In the genomic region with DNA sequence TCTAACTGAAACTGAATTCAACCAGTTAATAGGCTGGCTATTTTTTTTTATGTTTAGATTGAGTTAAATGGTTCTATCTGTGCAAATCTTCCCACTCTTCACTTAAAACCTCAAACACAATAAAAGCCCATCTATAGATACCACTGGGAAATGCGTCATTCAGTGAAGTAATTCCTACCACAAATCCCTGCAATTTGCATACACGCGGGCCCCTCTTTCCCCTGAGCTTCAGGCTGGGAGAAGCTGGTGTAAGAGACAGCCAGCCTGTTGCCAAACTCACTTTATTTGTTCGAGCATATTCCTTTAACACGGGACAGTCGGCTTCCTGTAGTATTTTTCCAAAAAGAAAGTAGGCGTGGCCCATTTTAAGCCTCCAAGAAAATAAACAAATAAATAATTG, we compare ENCODE assay signal across 13 cellular contexts. TPM values are rescaled to one million over a fixed set of nuclear protein-coding genes. Genes with fewer than 3 reads are reported as not detected.
A peak's percentile ranks its signal among the peaks of the same experiment; 100 is the strongest.
DNase-seq lines count a peak whose midpoint lies in the region; ATAC-seq and TF ChIP-seq lines count a peak whose summit lies in the region.
"Had no signal": no experiment of that assay in that cellular context is flagged by ENCODE, and none has a peak within 500 bp of the region (broad histone marks: within the 10 kb centered on the region; RNA-seq: fewer than 3 reads in every experiment).

No MANE protein-coding gene starts in this region.

- DNase-seq in AG10803 (ENCODE audit: low read depth) (peak; percentile 78), H4 (ENCODE audit: low spot score) (peak; percentile 96), SK-MEL-5 (ENCODE audit: low read depth, low spot score) (peak; percentile 99), foreskin keratinocyte (peak; percentile 9 to 22), heart left ventricle (no peak), DMS114 treated with DMSO at 0.1 percent for 48 hours (lab: John Stamatoyannopoulos, UW; ENCODE audit: unreplicated experiment) (no peak), GM13976 (ENCODE audit: low spot score) (no peak)
- DNase-seq in CD8-positive, alpha-beta T cell, result no peak
- DNase-seq: MM.1S, NCI-H510A treated with DMSO at 0.1 percent for 48 hours, SHP77 had no signal

- H3K27me3 Mint-ChIP-seq in CD8-positive, alpha-beta T cell (ENCODE audit: low read depth), result peaks cover 6% of the 10 kb centered on the region

- CTCF ChIA-PET in CD8-positive, alpha-beta T cell (lab: Charles Lee), result no interaction called here

- H3K27me3 ChIP-seq in foreskin keratinocyte (no peaks in the 10 kb centered on the region), heart left ventricle (peaks cover 0 to 3% (median 0%) of the 10 kb centered on the region in 9 donors)
- no peaks in the 10 kb centered on the region for H3K27me3 ChIP-seq in CD8-positive, alpha-beta T cell (ENCODE audit: insufficient read depth, low read length)

- no peaks in the 10 kb centered on the region for H3K36me3 ChIP-seq in heart left ventricle
- no peaks in the 10 kb centered on the region for H3K36me3 ChIP-seq in CD8-positive, alpha-beta T cell (ENCODE audit: insufficient read depth, low read length)

- no peaks in the 10 kb centered on the region for H3K9me3 Mint-ChIP-seq in CD8-positive, alpha-beta T cell

- H3K36me3 Mint-ChIP-seq in CD8-positive, alpha-beta T cell, result no peaks in the 10 kb centered on the region
- H3K36me3 Mint-ChIP-seq: brain had no signal

- no peak overlapping the region for H3K4me3 Mint-ChIP-seq in CD8-positive, alpha-beta T cell
- H3K4me3 Mint-ChIP-seq: brain had no signal

- in situ Hi-C loops in SK-MEL-5 (cut with HindIII; ENCODE audit: low pct_unique_long_range_greater_than_20kb, low sequenced_read_pairs) (no loop called here), GM13976 (cut with MboI; ENCODE audit: low sequenced_read_pairs, unreplicated experiment) (no loop called here)

- WGBS in heart left ventricle, 4 donors, result 75 to 81% (median 78%) methylated on average over 7 of the region's 7 CpGs

- POLR2A ChIA-PET in CD8-positive, alpha-beta T cell (lab: Charles Lee), result no interaction called here

- H3K27ac ChIP-seq in foreskin keratinocyte, result no peak overlapping the region
- H3K27ac ChIP-seq in heart left ventricle, result no peak overlapping the region
- no peak overlapping the region for H3K27ac ChIP-seq in CD8-positive, alpha-beta T cell (ENCODE audit: low read depth, low read length)

- H3K4me1 ChIP-seq in foreskin keratinocyte (no peaks in the 10 kb centered on the region), heart left ventricle (no peaks in the 10 kb centered on the region)
- peaks cover 5% of the 10 kb centered on the region for H3K4me1 ChIP-seq in CD8-positive, alpha-beta T cell (ENCODE audit: insufficient read depth, low read length)

- peaks cover 12% of the 10 kb centered on the region for H3K4me1 Mint-ChIP-seq in CD8-positive, alpha-beta T cell (ENCODE audit: low read depth)

- no peak for TF ChIP-seq POLR2A in heart left ventricle (IDR thresholded peaks at IDR 0.05)

- intact Hi-C loops in heart left ventricle (cut with DNase I), result no loop called here
- intact Hi-C loops in CD8-positive, alpha-beta T cell (cut with DNase I, micrococcal nuclease), result no loop called here

- no peak overlapping the region for H3K4me3 ChIP-seq in AG10803 (ENCODE audit: low read length)
- H3K4me3 ChIP-seq in heart left ventricle, result peak overlapping the region in 1 of 12 donors; percentile 25
- no peak overlapping the region for H3K4me3 ChIP-seq in CD8-positive, alpha-beta T cell (ENCODE audit: low read depth, low read length)
- H3K4me3 ChIP-seq: GM12878 had no signal

- no peak for TF ChIP-seq CTCF in AG10803 (conservative IDR thresholded peaks at IDR 0.05; ENCODE audit: low read length)
- TF ChIP-seq CTCF in foreskin keratinocyte (conservative IDR thresholded peaks at IDR 0.05), result no peak
- no peak for TF ChIP-seq CTCF in heart left ventricle (IDR thresholded peaks at IDR 0.05)
- no peak for TF ChIP-seq CTCF in CD8-positive, alpha-beta T cell (IDR thresholded peaks at IDR 0.05)
- TF ChIP-seq CTCF in GM13976 (IDR thresholded peaks at IDR 0.05; ENCODE audit: borderline replicate concordance, control extremely low read depth, extremely low read depth, insufficient read depth, missing control alignments), result no peak

- H3K9me3 ChIP-seq in heart left ventricle, result no peaks in the 10 kb centered on the region
- no peaks in the 10 kb centered on the region for H3K9me3 ChIP-seq in CD8-positive, alpha-beta T cell (ENCODE audit: low read length)

- no peak overlapping the region for H3K27ac Mint-ChIP-seq in CD8-positive, alpha-beta T cell
- H3K27ac Mint-ChIP-seq: brain had no signal

- ATAC-seq in foreskin keratinocyte (no peak), heart left ventricle (no peak)
- ATAC-seq in CD8-positive, alpha-beta T cell, result no peak

RNA-seq across cellular contexts. Expression of a gene that starts 26.0 kb away (rescaled TPM):
- total RNA-seq in H4 (2014; rRNA removed; shearing (Covaris generic)), result 27.0 and 36.1 TPM in 2 replicates
- total RNA-seq in SK-MEL-5 (2014; rRNA removed; shearing (Covaris generic)), result 18.3 and 20.5 TPM in 2 replicates
- polyA plus RNA-seq in SK-MEL-5 (2015; cell fraction: cytosol; rRNA removed), result 14.2 and 14.5 TPM in 2 replicates
- 30.1 and 30.3 TPM in 2 replicates for polyA plus RNA-seq in SK-MEL-5 (2015; cell fraction: nucleus; rRNA removed)
- total RNA-seq in foreskin keratinocyte, result 13.4 and 14.5 TPM in 2 replicates
- 2.7 TPM in 2 replicates for polyA plus RNA-seq in foreskin keratinocyte
- 10 to 100 TPM in 1 of 9 donors, 1 to 10 TPM in 5, under 1 TPM in 3; 0.35 to 12.1 (median 6.3) TPM for total RNA-seq in heart left ventricle
- polyA plus RNA-seq in heart left ventricle, result 1 to 10 TPM in 1 of 2 donors, under 1 TPM in 1; 0.57 to 1.1 TPM
- total RNA-seq in CD8-positive, alpha-beta T cell, result 10 to 100 TPM; 11.2 to 16.5 TPM

Comparison
In these comparisons a context has a peak if more than half of its experiments do, and no peak if none do; other contexts are left out.
1. DNase-seq: peak in AG10803 (single experiment), H4 (single experiment), SK-MEL-5 (single experiment) and foreskin keratinocyte (2 of 2); none in heart left ventricle (0 of 5), CD8-positive, alpha-beta T cell (0 of 7), DMS114 treated with DMSO at 0.1 percent for 48 hours (single experiment) and GM13976 (single experiment).